Comparison of ENCODE assay signal across 37 cellular contexts in the genomic region with DNA sequence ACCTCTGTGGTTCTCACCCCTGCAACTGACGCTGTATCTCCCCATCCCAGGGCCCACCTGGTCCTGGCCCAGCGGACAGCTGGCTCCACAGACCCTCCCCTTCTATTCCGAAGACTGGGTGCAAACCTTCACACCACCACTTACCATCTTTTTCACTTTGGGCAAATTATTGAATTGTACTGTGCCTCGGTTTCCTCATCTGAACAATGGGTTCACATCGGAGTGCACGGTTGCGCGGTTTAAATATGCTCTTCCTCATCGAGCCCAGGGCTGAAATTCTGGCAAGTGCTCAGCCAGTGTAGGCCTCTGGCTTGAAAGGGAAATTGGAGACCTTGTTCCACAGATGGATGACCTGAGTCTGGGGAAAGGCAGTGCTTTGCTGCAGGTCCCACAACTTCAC. TPM values are rescaled to one million over a fixed set of nuclear protein-coding genes. Genes with fewer than 3 reads are reported as not detected.
"Had no signal": no experiment of that assay in that cellular context is flagged by ENCODE, and none has a peak within 500 bp of the region (broad histone marks: within the 10 kb centered on the region; RNA-seq: fewer than 3 reads in every experiment).

No MANE protein-coding gene starts in this region.

- FAIRE-seq: endothelial cell of umbilical vein, keratinocyte had no signal

- H2AFZ ChIP-seq: hepatocyte had no signal

- DNase-seq: activated CD4-positive, alpha-beta memory T cell treated with anti-CD3 and anti-CD28 coated beads, Interleukin-2, amount 10 ng/mL, durations not matched to agents 7 days and 5 days; activated CD4-positive, alpha-beta T cell treated with anti-CD3 and anti-CD28 coated beads, Interleukin-2, amount 10 ng/mL, durations not matched to agents 7 days and 5 days; activated CD4-positive, CD25-positive, alpha-beta regulatory T cell treated with anti-CD3 and anti-CD28 coated beads, Interleukin-2, amount 50 U/mL, for 72 hours; activated CD8-positive, alpha-beta memory T cell treated with anti-CD3 and anti-CD28 coated beads, Interleukin-2, amount 50 U/mL, for 48 hours; activated naive CD4-positive, alpha-beta T cell; activated T-cell treated with anti-CD3 and anti-CD28 coated beads, Interleukin-2, amount 50 U/mL, for 24 hours; adrenal gland; aorta; brain microvascular endothelial cell; effector memory CD8-positive, alpha-beta T cell; left cardiac atrium; left ventricle myocardium superior; mucosa of descending colon; right cardiac atrium; spleen; stimulated activated naive CD4-positive, alpha-beta T cell treated with Interleukin-2 at 50 U/mL for 16 hours; T-cell; transverse colon had no signal

- H3K27me3 ChIP-seq: adrenal gland, hepatocyte had no signal

- H3K36me3 ChIP-seq: adrenal gland, gastroesophageal sphincter, spleen, transverse colon had no signal

- H3K27ac Mint-ChIP-seq: activated CD4-positive, alpha-beta memory T cell treated with anti-CD3 and anti-CD28 coated beads, Interleukin-2, amount 10 ng/mL, durations not matched to agents 7 days and 5 days; activated CD4-positive, alpha-beta T cell treated with anti-CD3 and anti-CD28 coated beads, Interleukin-2, amount 10 ng/mL, durations not matched to agents 7 days and 5 days; activated naive CD4-positive, alpha-beta T cell treated with anti-CD3 and anti-CD28 coated beads, Interleukin-2, amount 50 U/mL, for 72 hours; activated T-cell treated with anti-CD3 and anti-CD28 coated beads, Interleukin-2, amount 50 U/mL, for 24 hours; activated T-helper 17 cell treated with anti-CD3 and anti-CD28 coated beads, Interleukin-2, amount 50 U/mL, for 72 hours; effector memory CD8-positive, alpha-beta T cell; T-cell had no signal

- H3K9me3 ChIP-seq: adrenal gland, gastroesophageal sphincter, mucosa of descending colon, spleen, transverse colon had no signal

- H3K4me2 ChIP-seq: hepatocyte had no signal

- H3K36me3 Mint-ChIP-seq: T-cell had no signal

- H3K4me3 ChIP-seq: adrenal gland, coronary artery, gastroesophageal sphincter, hepatocyte, mucosa of descending colon, spleen, transverse colon had no signal

- H3K27me3 Mint-ChIP-seq: activated CD4-positive, alpha-beta T cell treated with anti-CD3 and anti-CD28 coated beads, Interleukin-2, amount 10 ng/mL, durations not matched to agents 7 days and 5 days had no signal

- H3K9me3 Mint-ChIP-seq: activated CD4-positive, alpha-beta memory T cell treated with anti-CD3 and anti-CD28 coated beads, Interleukin-2, amount 10 ng/mL, durations not matched to agents 7 days and 5 days; activated CD4-positive, alpha-beta T cell treated with anti-CD3 and anti-CD28 coated beads, Interleukin-2, amount 10 ng/mL, durations not matched to agents 7 days and 5 days; activated naive CD4-positive, alpha-beta T cell treated with anti-CD3 and anti-CD28 coated beads, Interleukin-2, amount 50 U/mL, for 72 hours; activated T-cell treated with anti-CD3 and anti-CD28 coated beads, Interleukin-2, amount 50 U/mL, for 24 hours; activated T-helper 17 cell treated with anti-CD3 and anti-CD28 coated beads, Interleukin-2, amount 50 U/mL, for 72 hours; effector memory CD8-positive, alpha-beta T cell; T-cell had no signal

- H3K4me3 Mint-ChIP-seq: activated CD4-positive, alpha-beta memory T cell treated with anti-CD3 and anti-CD28 coated beads, Interleukin-2, amount 10 ng/mL, durations not matched to agents 7 days and 5 days; activated CD4-positive, alpha-beta T cell treated with anti-CD3 and anti-CD28 coated beads, Interleukin-2, amount 10 ng/mL, durations not matched to agents 7 days and 5 days; activated T-cell treated with anti-CD3 and anti-CD28 coated beads, Interleukin-2, amount 50 U/mL, for 24 hours; activated T-helper 17 cell treated with anti-CD3 and anti-CD28 coated beads, Interleukin-2, amount 50 U/mL, for 72 hours; effector memory CD8-positive, alpha-beta T cell had no signal

- H3K27ac ChIP-seq: adrenal gland, brain microvascular endothelial cell, coronary artery, gastroesophageal sphincter, hepatocyte, spleen, transverse colon, VCaP had no signal

- ATAC-seq: activated naive CD4-positive, alpha-beta T cell treated with anti-CD3 and anti-CD28 coated beads, Interleukin-2, amount 50 U/mL, for 72 hours; activated T-helper 17 cell treated with anti-CD3 and anti-CD28 coated beads, Interleukin-2, amount 50 U/mL, for 72 hours; effector memory CD8-positive, alpha-beta T cell; gastroesophageal sphincter; left cardiac atrium; left ventricle myocardium superior; mucosa of descending colon; right cardiac atrium; T-cell had no signal

RNA-seq across cellular contexts. Expression of a gene that starts 15.5 kb away (rescaled TPM):
- total RNA-seq: activated CD4-positive, alpha-beta memory T cell treated with anti-CD3 and anti-CD28 coated beads, Interleukin-2, amount 10 ng/mL, durations not matched to agents 7 days and 5 days; activated CD4-positive, alpha-beta T cell treated with anti-CD3 and anti-CD28 coated beads, Interleukin-2, amount 10 ng/mL, durations not matched to agents 7 days and 5 days; activated naive CD4-positive, alpha-beta T cell treated with anti-CD3 and anti-CD28 coated beads, Interleukin-2, amount 50 U/mL, for 72 hours; activated T-helper 17 cell treated with anti-CD3 and anti-CD28 coated beads, Interleukin-2, amount 50 U/mL, for 72 hours; aorta; cardiac septum; endothelial cell of umbilical vein; fibroblast of lung; fibroblast of villous mesenchyme; left cardiac atrium; left ventricle myocardium superior; lung microvascular endothelial cell; mesenteric fat pad; myocyte; omental fat pad; right cardiac atrium; spleen; T-cell had no signal
- polyA plus RNA-seq: aorta, esophagus, fibroblast of lung, keratinocyte, right cardiac atrium had no signal

RNA-seq across cellular contexts. Expression of a gene that starts 23.3 kb away (rescaled TPM):
- total RNA-seq: activated CD4-positive, alpha-beta memory T cell treated with anti-CD3 and anti-CD28 coated beads, Interleukin-2, amount 10 ng/mL, durations not matched to agents 7 days and 5 days; activated CD4-positive, alpha-beta T cell treated with anti-CD3 and anti-CD28 coated beads, Interleukin-2, amount 10 ng/mL, durations not matched to agents 7 days and 5 days; endothelial cell of umbilical vein; fibroblast of lung; gastroesophageal sphincter; hepatocyte; left cardiac atrium; left ventricle myocardium superior; mesenteric fat pad; mucosa of descending colon; omental fat pad; right cardiac atrium had no signal
- polyA plus RNA-seq: endothelial cell of umbilical vein, esophagus, fibroblast of lung, hepatocyte, keratinocyte, right cardiac atrium had no signal

RNA-seq across cellular contexts. Expression of a gene that starts 34.0 kb away (rescaled TPM):
- total RNA-seq: activated CD4-positive, alpha-beta memory T cell treated with anti-CD3 and anti-CD28 coated beads, Interleukin-2, amount 10 ng/mL, durations not matched to agents 7 days and 5 days; activated CD4-positive, alpha-beta T cell treated with anti-CD3 and anti-CD28 coated beads, Interleukin-2, amount 10 ng/mL, durations not matched to agents 7 days and 5 days; aorta; cerebellum; endothelial cell of umbilical vein; fibroblast of lung; fibroblast of villous mesenchyme; gastroesophageal sphincter; left ventricle myocardium superior; lung microvascular endothelial cell; myocyte; right cardiac atrium; T-cell; temporal lobe had no signal
- polyA plus RNA-seq: aorta, endothelial cell of umbilical vein, fibroblast of lung, keratinocyte, neural cell, right cardiac atrium had no signal
